1 cellular context compared by ENCODE assay signal in the genomic region with DNA sequence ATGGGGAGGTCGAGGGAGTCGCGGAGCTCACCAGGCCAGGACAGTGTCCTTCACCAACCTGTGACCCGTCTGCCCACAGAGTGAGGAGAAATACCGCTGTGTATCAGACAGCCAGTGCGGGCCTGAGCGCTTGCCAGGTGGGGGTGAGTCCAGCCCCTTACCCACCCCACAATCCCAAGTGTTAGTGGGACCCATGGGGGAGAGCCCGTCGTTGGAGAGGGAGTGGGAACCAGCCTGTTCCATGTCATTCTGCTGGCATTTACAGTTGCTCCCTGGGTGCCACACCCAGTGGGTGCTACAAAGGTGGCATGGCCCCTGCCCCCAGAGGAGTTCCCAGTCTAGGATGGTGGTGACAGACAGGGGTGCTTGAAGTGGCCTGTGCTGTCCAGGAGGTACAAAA.
TF ChIP-seq lines count a peak whose summit lies in the region.

No MANE protein-coding gene starts in this region.

TF ChIP-seq in IMR-90, 13 proteins besides CTCF, POLR2A, EP300 and RAD21:
- TF ChIP-seq, protein P1, sequence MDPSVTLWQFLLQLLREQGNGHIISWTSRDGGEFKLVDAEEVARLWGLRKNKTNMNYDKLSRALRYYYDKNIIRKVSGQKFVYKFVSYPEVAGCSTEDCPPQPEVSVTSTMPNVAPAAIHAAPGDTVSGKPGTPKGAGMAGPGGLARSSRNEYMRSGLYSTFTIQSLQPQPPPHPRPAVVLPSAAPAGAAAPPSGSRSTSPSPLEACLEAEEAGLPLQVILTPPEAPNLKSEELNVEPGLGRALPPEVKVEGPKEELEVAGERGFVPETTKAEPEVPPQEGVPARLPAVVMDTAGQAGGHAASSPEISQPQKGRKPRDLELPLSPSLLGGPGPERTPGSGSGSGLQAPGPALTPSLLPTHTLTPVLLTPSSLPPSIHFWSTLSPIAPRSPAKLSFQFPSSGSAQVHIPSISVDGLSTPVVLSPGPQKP (IDR thresholded peaks at IDR 0.05; ENCODE audit: borderline replicate concordance, low read depth, low read length): no peak
- TF ChIP-seq CEBPB (IDR thresholded peaks at IDR 0.05; ENCODE audit: low read depth, low read length): no peak
- TF ChIP-seq MXI1 (IDR thresholded peaks at IDR 0.05; ENCODE audit: borderline replicate concordance, low read depth, low read length): no peak
- TF ChIP-seq, protein P2, sequence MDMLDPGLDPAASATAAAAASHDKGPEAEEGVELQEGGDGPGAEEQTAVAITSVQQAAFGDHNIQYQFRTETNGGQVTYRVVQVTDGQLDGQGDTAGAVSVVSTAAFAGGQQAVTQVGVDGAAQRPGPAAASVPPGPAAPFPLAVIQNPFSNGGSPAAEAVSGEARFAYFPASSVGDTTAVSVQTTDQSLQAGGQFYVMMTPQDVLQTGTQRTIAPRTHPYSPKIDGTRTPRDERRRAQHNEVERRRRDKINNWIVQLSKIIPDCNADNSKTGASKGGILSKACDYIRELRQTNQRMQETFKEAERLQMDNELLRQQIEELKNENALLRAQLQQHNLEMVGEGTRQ (IDR thresholded peaks at IDR 0.05; ENCODE audit: low read depth, low read length): no peak
- TF ChIP-seq MAFK (IDR thresholded peaks at IDR 0.05; ENCODE audit: low read depth, low read length): no peak
- TF ChIP-seq RCOR1 (IDR thresholded peaks at IDR 0.05; ENCODE audit: insufficient replicate concordance, low read length): no peak
- no peak for TF ChIP-seq MAZ (IDR thresholded peaks at IDR 0.05; ENCODE audit: borderline replicate concordance, low read depth, low read length)
- no peak for TF ChIP-seq RFX5 (IDR thresholded peaks at IDR 0.05; ENCODE audit: low read depth, low read length)
- no peak for TF ChIP-seq BHLHE40 (IDR thresholded peaks at IDR 0.05; ENCODE audit: low read depth, low read length)
